In the genomic region with DNA sequence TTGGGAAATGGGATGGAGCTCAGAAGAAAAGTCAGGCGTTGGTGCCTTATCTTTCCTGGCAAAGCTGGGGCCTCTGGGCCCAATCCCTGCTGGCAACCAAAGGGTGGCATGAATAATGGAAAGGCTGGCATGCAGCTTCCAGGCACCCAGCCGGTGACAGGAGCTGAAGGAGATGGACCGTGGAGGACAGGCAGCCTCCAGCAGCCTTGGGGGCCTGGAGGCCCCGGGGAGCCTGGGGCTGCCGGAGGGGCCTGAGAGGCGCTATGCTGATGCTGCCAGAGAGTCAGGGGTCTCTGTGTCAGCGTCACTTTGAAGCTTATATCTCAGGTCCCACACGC, we compare ENCODE assay signal across 2 cellular contexts.
TF ChIP-seq lines count a peak whose summit lies in the region.

No MANE protein-coding gene starts in this region.

TF ChIP-seq in HepG2, 621 proteins besides CTCF, POLR2A, EP300 and RAD21:
- TF ChIP-seq ZNF33A (CRISPR knock-in tag; IDR thresholded peaks at IDR 0.05; ENCODE audit: borderline replicate concordance), result no peak
- TF ChIP-seq SP140L (CRISPR knock-in tag; IDR thresholded peaks at IDR 0.05; ENCODE audit: borderline replicate concordance), result no peak

TF ChIP-seq in endothelial cell of umbilical vein, 7 proteins besides CTCF, POLR2A, EP300 and RAD21:
- no peak for TF ChIP-seq EZH2 (IDR thresholded peaks at IDR 0.05; ENCODE audit: borderline replicate concordance, low read depth, low read length, severe bottlenecking)
- TF ChIP-seq JUN (IDR thresholded peaks at IDR 0.05; ENCODE audit: borderline replicate concordance, insufficient read depth, insufficient read length, low read depth), result no peak
- TF ChIP-seq FOS (IDR thresholded peaks at IDR 0.05; ENCODE audit: borderline replicate concordance, insufficient read depth, low read length), result no peak
TF ChIP-seq in endothelial cell of umbilical vein: peak in this region for 0.
